14 cellular contexts compared by ENCODE assay signal in the genomic region with DNA sequence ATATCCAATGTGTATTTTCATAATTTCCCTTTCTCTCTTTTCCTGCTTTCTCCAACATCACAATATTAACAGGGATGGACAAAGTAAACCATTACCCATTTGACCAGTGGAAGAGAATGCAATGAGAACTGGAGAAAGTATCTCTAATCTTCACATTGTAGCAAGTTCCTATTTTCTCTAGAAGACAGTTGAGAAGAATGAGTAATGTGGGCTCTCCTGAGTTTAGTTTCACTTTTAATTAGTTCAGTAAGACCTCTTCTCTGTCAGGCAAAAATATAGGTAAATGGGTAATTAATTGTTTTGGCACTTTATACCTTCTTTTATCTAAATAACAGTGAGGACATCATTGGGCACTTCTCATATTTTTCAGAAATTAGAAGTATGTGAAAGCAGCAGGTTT.
"Had no signal": no experiment of that assay in that cellular context is flagged by ENCODE, and none has a peak within 500 bp of the region (broad histone marks: within the 10 kb centered on the region; RNA-seq: fewer than 3 reads in every experiment).

No MANE protein-coding gene starts in this region.

- ATAC-seq: activated T-helper 17 cell treated with anti-CD3 and anti-CD28 coated beads, Interleukin-2, amount 50 U/mL, for 72 hours; effector memory CD8-positive, alpha-beta T cell; pancreas; WTC11 had no signal

- H3K36me3 ChIP-seq: pancreas, thoracic aorta had no signal

- H3K79me2 ChIP-seq: hepatocyte had no signal

- H3K4me2 ChIP-seq: hepatocyte had no signal

- H3K4me3 ChIP-seq: hepatocyte, pancreas, thoracic aorta had no signal

- H2AFZ ChIP-seq: hepatocyte had no signal

- DNase-seq: activated CD4-positive, alpha-beta T cell treated with anti-CD3 and anti-CD28 coated beads, Interleukin-2, amount 10 ng/mL, durations not matched to agents 24 days and 14 days; activated naive CD4-positive, alpha-beta T cell treated with anti-CD3 and anti-CD28 coated beads, Interleukin-2, amount 10 ng/mL, durations not matched to agents 7 days and 5 days; activated T-cell treated with anti-CD3 and anti-CD28 coated beads for 4 hours; effector memory CD8-positive, alpha-beta T cell; kidney glomerular epithelial cell; pancreas; stimulated activated CD4-positive, alpha-beta T cell treated with anti-CD3 and anti-CD28 coated beads, Interleukin-4, amount 100 ng/mL, for 1 hour; stimulated activated CD8-positive, alpha-beta memory T cell treated with anti-CD3 and anti-CD28 coated beads, Interleukin-4, amount 100 ng/mL, for 48 hours; T-helper 9 cell had no signal

- H3K9me3 ChIP-seq: pancreas, thoracic aorta had no signal

- H3K27ac ChIP-seq: epithelial cell of prostate, hepatocyte, pancreas, thoracic aorta had no signal

- H3K4me1 ChIP-seq: pancreas had no signal

- H3K27me3 ChIP-seq: hepatocyte, pancreas had no signal
